24 cellular contexts compared by ENCODE assay signal in the genomic region with DNA sequence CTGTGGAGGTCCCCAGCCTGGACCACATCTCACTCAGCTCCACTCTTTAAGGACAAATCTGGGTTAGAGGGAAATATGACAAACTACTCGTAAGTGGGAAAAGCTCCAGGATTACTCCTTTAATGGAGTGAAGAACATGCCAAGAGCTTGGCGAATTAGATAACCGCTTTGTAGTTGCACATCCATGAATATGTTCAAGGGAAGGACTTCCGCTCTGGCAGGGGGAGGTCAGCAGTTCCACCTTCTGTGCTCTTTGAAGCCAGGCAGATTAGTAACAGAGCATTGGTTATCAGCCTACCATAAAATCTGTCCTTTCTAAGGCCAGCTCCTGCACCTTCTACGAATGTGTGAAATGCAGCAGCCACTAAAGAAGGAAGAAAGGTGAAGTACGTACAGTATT.
"Had no signal": no experiment of that assay in that cellular context is flagged by ENCODE, and none has a peak within 500 bp of the region (broad histone marks: within the 10 kb centered on the region; RNA-seq: fewer than 3 reads in every experiment).

No MANE protein-coding gene starts in this region.

- ATAC-seq: esophagus mucosa; left lobe of liver; mucosa of descending colon; naive thymus-derived CD4-positive, alpha-beta T cell; right cardiac atrium; stimulated activated naive CD8-positive, alpha-beta T cell treated with anti-CD3 and anti-CD28 coated beads, Interleukin-15, Interleukin-2, amounts not matched to agents 100 U/mL and 50 U/mL, for 24 hours; upper lobe of right lung had no signal

- H3K27ac ChIP-seq: epithelial cell of prostate, parathyroid adenoma, spleen, upper lobe of right lung had no signal

- H3K27me3 Mint-ChIP-seq: memory B cell; progenitor cell of endocrine pancreas; stimulated activated memory B cell treated with anti-CD40 and anti-IgM and Interleukin-4, amounts not matched to agents 10 μg/mL and 1 μg/mL and 100 μg/mL, for 72 hours had no signal

- H2AFZ ChIP-seq: parathyroid adenoma had no signal

- H3K4me3 ChIP-seq: lung, mucosa of descending colon, skin epidermis, spleen, transverse colon, upper lobe of right lung, uterus had no signal

- H3K36me3 ChIP-seq: spleen, uterus had no signal

- H3K27ac Mint-ChIP-seq: endodermal cell; memory B cell; naive thymus-derived CD4-positive, alpha-beta T cell; nephron progenitor cell; stimulated activated memory B cell treated with anti-CD40 and anti-IgM and Interleukin-4, amounts not matched to agents 10 μg/mL and 1 μg/mL and 100 μg/mL, for 72 hours had no signal

- H3K36me3 Mint-ChIP-seq: memory B cell; naive thymus-derived CD4-positive, alpha-beta T cell; stimulated activated memory B cell treated with anti-CD40 and anti-IgM and Interleukin-4, amounts not matched to agents 10 μg/mL and 1 μg/mL and 100 μg/mL, for 72 hours had no signal

- H3K9ac ChIP-seq: parathyroid adenoma had no signal

- H3K9me3 Mint-ChIP-seq: endodermal cell had no signal

- H3K27me3 ChIP-seq: spleen, transverse colon, upper lobe of right lung, uterus had no signal

- H3K79me2 ChIP-seq: parathyroid adenoma had no signal

- H3K4me1 ChIP-seq: parathyroid adenoma, spleen, transverse colon, upper lobe of right lung, uterus had no signal

- DNase-seq: caudate nucleus; cerebellar nuclear complex; effector CD8-positive, alpha-beta T cell; endodermal cell; foreskin melanocyte; mucosa of descending colon; naive thymus-derived CD4-positive, alpha-beta T cell; nephron progenitor cell; right cardiac atrium; spleen; stimulated activated CD4-positive, alpha-beta T cell treated with anti-CD3 and anti-CD28 coated beads, Interleukin-4, amount 100 ng/mL, for 4 hours; stimulated activated naive CD8-positive, alpha-beta T cell treated with anti-CD3 and anti-CD28 coated beads, Interleukin-15, Interleukin-2, amounts not matched to agents 100 U/mL and 50 U/mL, for 24 hours; transverse colon; upper lobe of right lung; uterus had no signal

- H3K4me3 Mint-ChIP-seq: endodermal cell; memory B cell; naive thymus-derived CD4-positive, alpha-beta T cell; nephron progenitor cell; stimulated activated memory B cell treated with anti-CD40 and anti-IgM and Interleukin-4, amounts not matched to agents 10 μg/mL and 1 μg/mL and 100 μg/mL, for 72 hours had no signal

- H3K4me1 Mint-ChIP-seq: memory B cell; stimulated activated memory B cell treated with anti-CD40 and anti-IgM and Interleukin-4, amounts not matched to agents 10 μg/mL and 1 μg/mL and 100 μg/mL, for 72 hours had no signal
